Comparison of ENCODE assay signal across 18 cellular contexts in the genomic region with DNA sequence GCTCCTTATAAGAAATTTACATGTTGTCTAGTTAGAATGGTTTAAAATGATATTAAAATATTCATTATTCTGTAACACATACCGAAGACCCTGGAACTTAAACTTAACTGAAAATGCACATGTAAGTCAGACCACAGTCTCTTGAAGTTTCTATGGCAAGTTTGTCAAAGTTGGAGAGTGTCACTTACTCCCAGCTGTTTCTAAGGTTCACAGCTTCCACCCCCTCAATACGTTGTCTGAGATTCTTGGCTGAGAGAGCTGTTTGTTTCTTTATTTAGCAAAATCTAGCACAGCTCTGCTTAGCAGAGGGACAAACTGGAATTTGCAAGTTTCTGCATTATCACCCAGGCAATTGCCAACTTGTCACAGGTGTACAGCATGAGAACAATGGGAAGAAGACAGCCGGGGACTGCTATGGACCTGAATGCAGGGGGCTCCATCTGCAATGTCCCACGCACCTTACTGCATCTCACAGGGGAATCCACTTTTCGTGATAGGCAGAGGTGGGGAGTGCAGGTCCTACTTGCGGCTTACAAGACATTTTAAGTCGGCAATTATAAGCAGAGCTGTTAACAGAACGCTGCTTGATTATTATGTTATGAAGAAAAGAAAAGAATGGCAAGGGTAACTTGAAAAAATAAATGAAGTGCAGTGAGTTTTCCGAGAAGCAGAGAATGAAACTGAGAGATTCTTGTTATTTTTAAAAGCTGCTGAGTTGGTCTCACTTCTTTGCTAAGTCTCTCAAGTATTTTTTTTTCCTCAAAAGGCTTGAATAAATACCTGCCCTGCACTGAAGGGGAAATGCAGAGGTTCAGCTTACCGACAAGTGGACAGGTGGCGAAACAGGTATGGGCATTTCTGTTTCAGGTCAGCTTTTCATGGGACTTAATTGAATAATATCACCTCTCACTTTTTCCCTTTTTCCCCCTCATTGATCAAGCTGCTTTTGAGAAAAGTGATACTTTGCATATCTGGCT.
A peak's percentile ranks its signal among the peaks of the same experiment; 100 is the strongest.
DNase-seq lines count a peak whose midpoint lies in the region; ATAC-seq and TF ChIP-seq lines count a peak whose summit lies in the region.
"Had no signal": no experiment of that assay in that cellular context is flagged by ENCODE, and none has a peak within 500 bp of the region (broad histone marks: within the 10 kb centered on the region; RNA-seq: fewer than 3 reads in every experiment).

No MANE protein-coding gene starts in this region.

- H4K20me1 ChIP-seq in Loucy (ENCODE audit: insufficient read depth, low read length, poor library complexity, severe bottlenecking), result no peaks in the 10 kb centered on the region
- H4K20me1 ChIP-seq: BLaER1 treated with 17β-estradiol and CSF1 and Interleukin-3, amounts not matched to agents 10 nM and 100 nM had no signal

- H3K4me1 ChIP-seq in Loucy (ENCODE audit: insufficient read depth, low read length, poor library complexity, severe bottlenecking) (peaks cover 36% of the 10 kb centered on the region), left lung (no peaks in the 10 kb centered on the region)

- intact Hi-C loops in left lung (cut with DNase I), result no loop called here
- intact Hi-C loops in activated T-helper 1 cell treated with anti-CD3 and anti-CD28 coated beads, Interleukin-12 subunit alpha, Interleukin-12 subunit beta, Interleukin-2, Interleukin-4 antibody, amounts not matched to agents 30 ng/mL and 10 ng/mL and 1 ng/mL, durations not matched to agents 14 hours and 24 hours and 36 hours (cut with micrococcal nuclease), result no loop called here

- DNase-seq in NCI-H510A treated with DMSO at 0.1 percent for 48 hours (lab: John Stamatoyannopoulos, UW) (peak; percentile 16), NCI-H510A (lab: John Stamatoyannopoulos, UW) (no peak), left lung (no peak), HCEC 1CT (no peak), HUDEP-2 (lab: John Stamatoyannopoulos, UW; ENCODE audit: unreplicated experiment in 76 of 76) (no peak), NCI-H2081 treated with DMSO at 0.1 percent for 48 hours (lab: John Stamatoyannopoulos, UW) (no peak)
- DNase-seq in activated T-helper 1 cell treated with anti-CD3 and anti-CD28 coated beads, Interleukin-12 subunit alpha, Interleukin-12 subunit beta, Interleukin-2, Interleukin-4 antibody, amounts not matched to agents 30 ng/mL and 10 ng/mL and 1 ng/mL, durations not matched to agents 14 hours and 24 hours and 36 hours (ENCODE audit: low spot score), result no peak
- DNase-seq: DMS 273 treated with DMSO at 0.1 percent for 48 hours, GM23248, KG1, NCI-H1092, NCI-H146, NCI-H82, Right ventricle myocardium superior, T-helper 1 cell had no signal

- H3K9me3 ChIP-seq in Loucy (ENCODE audit: insufficient read depth, low read depth, low read length) (no peaks in the 10 kb centered on the region), left lung (no peaks in the 10 kb centered on the region)
- H3K9me3 ChIP-seq: BLaER1 treated with 17β-estradiol and CSF1 and Interleukin-3, amounts not matched to agents 10 nM and 100 nM had no signal

- H3K27me3 ChIP-seq in Loucy (ENCODE audit: insufficient read depth, low read length, poor library complexity, severe bottlenecking) (peaks cover 27% of the 10 kb centered on the region), left lung (peaks cover 0 to 4% of the 10 kb centered on the region in 2 donors)
- H3K27me3 ChIP-seq: BLaER1 treated with 17β-estradiol and CSF1 and Interleukin-3, amounts not matched to agents 10 nM and 100 nM had no signal

- no peak overlapping the region for H3K27ac Mint-ChIP-seq in activated T-helper 1 cell treated with anti-CD3 and anti-CD28 coated beads, Interleukin-12 subunit alpha, Interleukin-12 subunit beta, Interleukin-2, Interleukin-4 antibody, amounts not matched to agents 30 ng/mL and 10 ng/mL and 1 ng/mL, durations not matched to agents 14 hours and 24 hours and 36 hours

- H3K36me3 Mint-ChIP-seq in activated T-helper 1 cell treated with anti-CD3 and anti-CD28 coated beads, Interleukin-12 subunit alpha, Interleukin-12 subunit beta, Interleukin-2, Interleukin-4 antibody, amounts not matched to agents 30 ng/mL and 10 ng/mL and 1 ng/mL, durations not matched to agents 14 hours and 24 hours and 36 hours (ENCODE audit: low read depth), result no peaks in the 10 kb centered on the region

- H3K4me3 ChIP-seq in Loucy (ENCODE audit: low read length, poor library complexity, severe bottlenecking) (peak overlapping the region; percentile 62), left lung (no peak overlapping the region)
- H3K4me3 ChIP-seq: BLaER1 treated with 17β-estradiol and CSF1 and Interleukin-3, amounts not matched to agents 10 nM and 100 nM; GM23248; SK-N-MC had no signal

- TF ChIP-seq CTCF in Loucy (conservative IDR thresholded peaks at IDR 0.05; ENCODE audit: low read length) (no peak), left lung (IDR thresholded peaks at IDR 0.05) (no peak)

- H3K79me2 ChIP-seq in Loucy (ENCODE audit: insufficient read depth, low read length), result no peaks in the 10 kb centered on the region

- H3K4me3 Mint-ChIP-seq in activated T-helper 1 cell treated with anti-CD3 and anti-CD28 coated beads, Interleukin-12 subunit alpha, Interleukin-12 subunit beta, Interleukin-2, Interleukin-4 antibody, amounts not matched to agents 30 ng/mL and 10 ng/mL and 1 ng/mL, durations not matched to agents 14 hours and 24 hours and 36 hours, result no peak overlapping the region

- ATAC-seq in left lung, result peak; percentile 81

- H3K4me2 ChIP-seq in Loucy (ENCODE audit: low read depth, low read length, poor library complexity, severe bottlenecking), result peak overlapping the region; percentile 73
- H3K4me2 ChIP-seq: BLaER1 treated with 17β-estradiol and CSF1 and Interleukin-3, amounts not matched to agents 10 nM and 100 nM had no signal

- H3K27me3 Mint-ChIP-seq in activated T-helper 1 cell treated with anti-CD3 and anti-CD28 coated beads, Interleukin-12 subunit alpha, Interleukin-12 subunit beta, Interleukin-2, Interleukin-4 antibody, amounts not matched to agents 30 ng/mL and 10 ng/mL and 1 ng/mL, durations not matched to agents 14 hours and 24 hours and 36 hours (ENCODE audit: insufficient read depth), result peaks cover 16% of the 10 kb centered on the region

- peaks cover 5% of the 10 kb centered on the region for H3K4me1 Mint-ChIP-seq in activated T-helper 1 cell treated with anti-CD3 and anti-CD28 coated beads, Interleukin-12 subunit alpha, Interleukin-12 subunit beta, Interleukin-2, Interleukin-4 antibody, amounts not matched to agents 30 ng/mL and 10 ng/mL and 1 ng/mL, durations not matched to agents 14 hours and 24 hours and 36 hours (ENCODE audit: low read depth)

- H3K36me3 ChIP-seq in Loucy (ENCODE audit: insufficient read depth, low read length) (no peaks in the 10 kb centered on the region), left lung (no peaks in the 10 kb centered on the region)
- H3K36me3 ChIP-seq: BLaER1 treated with 17β-estradiol and CSF1 and Interleukin-3, amounts not matched to agents 10 nM and 100 nM had no signal

- no peak overlapping the region for H3K27ac ChIP-seq in left lung
- H3K27ac ChIP-seq: BLaER1 treated with 17β-estradiol and CSF1 and Interleukin-3, amounts not matched to agents 10 nM and 100 nM; GM23248; SK-N-MC had no signal

- no peaks in the 10 kb centered on the region for H3F3A ChIP-seq in Loucy (ENCODE audit: low read depth)

- H3K9ac ChIP-seq in Loucy (ENCODE audit: low read depth, low read length, poor library complexity, severe bottlenecking), result no peak overlapping the region
- H3K9ac ChIP-seq: BLaER1 treated with 17β-estradiol and CSF1 and Interleukin-3, amounts not matched to agents 10 nM and 100 nM; GM23248 had no signal

- H2AFZ ChIP-seq in Loucy (ENCODE audit: low read length), result no peak overlapping the region
- H2AFZ ChIP-seq: GM23248 had no signal

- no peaks in the 10 kb centered on the region for H3K9me2 ChIP-seq in Loucy (replicated peaks; ENCODE audit: low read depth, low read length)

- no peaks in the 10 kb centered on the region for H3K9me3 Mint-ChIP-seq in activated T-helper 1 cell treated with anti-CD3 and anti-CD28 coated beads, Interleukin-12 subunit alpha, Interleukin-12 subunit beta, Interleukin-2, Interleukin-4 antibody, amounts not matched to agents 30 ng/mL and 10 ng/mL and 1 ng/mL, durations not matched to agents 14 hours and 24 hours and 36 hours
